29 cellular contexts compared by ENCODE assay signal in genomic region chr9:94245651-94246050, GRCh38.
"Had no signal": no experiment of that assay in that cellular context is flagged by ENCODE, and none has a peak within 500 bp of the region (broad histone marks: within the 10 kb centered on the region; RNA-seq: fewer than 3 reads in every experiment).

No MANE protein-coding gene starts in this region.

- H3K4me3 Mint-ChIP-seq: dendritic cell treated with granulocyte-macrophage colony-stimulating factor and Interleukin-4, amounts not matched to agents 40 ng/mL and 50 ng/mL, for 4 days; effector memory CD8-positive, alpha-beta T cell; endodermal cell had no signal

- H3K4me2 ChIP-seq: hepatocyte had no signal

- DNase-seq: colonic mucosa; cortex of kidney; dermis blood vessel endothelial cell; dorsolateral prefrontal cortex; effector CD4-positive, alpha-beta T cell; effector CD8-positive, alpha-beta T cell; effector memory CD4-positive, alpha-beta T cell; effector memory CD8-positive, alpha-beta T cell; endodermal cell; erythroblast; esophagus squamous epithelium; foreskin fibroblast; foreskin keratinocyte; foreskin melanocyte; gastrocnemius medialis; glutamatergic neuron; head of caudate nucleus; heart left ventricle; heart right ventricle had no signal

- H3K4me3 ChIP-seq: colonic mucosa, coronary artery, dorsolateral prefrontal cortex, esophagus muscularis mucosa, esophagus squamous epithelium, gastrocnemius medialis, gastroesophageal sphincter, heart left ventricle, heart right ventricle, hepatocyte had no signal

- H3K9me3 ChIP-seq: colonic mucosa, esophagus muscularis mucosa, esophagus squamous epithelium, gastrocnemius medialis, gastroesophageal sphincter had no signal

- ATAC-seq: effector memory CD8-positive, alpha-beta T cell; esophagus mucosa; foreskin keratinocyte; gastrocnemius medialis; gastroesophageal sphincter; heart left ventricle; heart right ventricle had no signal

- H3K27me3 ChIP-seq: colonic mucosa, dorsolateral prefrontal cortex, esophagus muscularis mucosa, esophagus squamous epithelium, gastrocnemius medialis, gastroesophageal sphincter, heart right ventricle, hepatocyte had no signal

- H3K9me3 Mint-ChIP-seq: dendritic cell treated with granulocyte-macrophage colony-stimulating factor and Interleukin-4, amounts not matched to agents 40 ng/mL and 50 ng/mL, for 4 days had no signal

- H2AFZ ChIP-seq: hepatocyte had no signal

- H3K79me2 ChIP-seq: hepatocyte had no signal

- H3K4me1 ChIP-seq: colonic mucosa, esophagus muscularis mucosa, esophagus squamous epithelium, foreskin keratinocyte, gastrocnemius medialis, gastroesophageal sphincter, heart left ventricle, heart right ventricle had no signal

- H3K27ac Mint-ChIP-seq: dendritic cell treated with granulocyte-macrophage colony-stimulating factor and Interleukin-4, amounts not matched to agents 40 ng/mL and 50 ng/mL, for 4 days; effector memory CD8-positive, alpha-beta T cell; endodermal cell had no signal

- H3K36me3 ChIP-seq: colonic mucosa, esophagus muscularis mucosa, esophagus squamous epithelium, gastrocnemius medialis, gastroesophageal sphincter, heart left ventricle, heart right ventricle had no signal

- H3K27ac ChIP-seq: colonic mucosa, coronary artery, dorsolateral prefrontal cortex, epithelial cell of prostate, esophagus muscularis mucosa, esophagus squamous epithelium, foreskin keratinocyte, gastrocnemius medialis, gastroesophageal sphincter, heart left ventricle, heart right ventricle, hepatocyte had no signal

- FAIRE-seq: endometrium, endothelial cell of umbilical vein, frontal cortex had no signal
